Comparison of ENCODE assay signal across 24 cellular contexts in genomic region chr17:9178319-9178718, GRCh38.
"Had no signal": no experiment of that assay in that cellular context is flagged by ENCODE, and none has a peak within 500 bp of the region (broad histone marks: within the 10 kb centered on the region; RNA-seq: fewer than 3 reads in every experiment).

No MANE protein-coding gene starts in this region.

- H3K4me1 Mint-ChIP-seq: neural progenitor cell had no signal

- H3K27ac Mint-ChIP-seq: effector memory CD8-positive, alpha-beta T cell; naive B cell; natural killer cell treated with Interleukin-12 subunit alpha and Interleukin-12 subunit beta and Interleukin-15 and Interleukin-18, amount 100 ng/mL, for 72 hours; neural progenitor cell; stimulated activated naive B cell treated with anti-CD40 and anti-IgM and Interleukin-4, amounts not matched to agents 10 μg/mL and 1 μg/mL and 100 μg/mL, for 72 hours; stimulated activated naive CD8-positive, alpha-beta T cell treated with anti-CD3 and anti-CD28 coated beads, Interleukin-15, Interleukin-2, amounts not matched to agents 100 ng/mL and 50 ng/mL, for 24 hours had no signal

- H3K9me3 Mint-ChIP-seq: effector memory CD8-positive, alpha-beta T cell; natural killer cell treated with Interleukin-12 subunit alpha and Interleukin-12 subunit beta and Interleukin-15 and Interleukin-18, amount 100 ng/mL, for 72 hours; stimulated activated naive B cell treated with anti-CD40 and anti-IgM and Interleukin-4, amounts not matched to agents 10 μg/mL and 1 μg/mL and 100 μg/mL, for 72 hours; stimulated activated naive CD8-positive, alpha-beta T cell treated with anti-CD3 and anti-CD28 coated beads, Interleukin-15, Interleukin-2, amounts not matched to agents 100 ng/mL and 50 ng/mL, for 24 hours had no signal

- H3K4me1 ChIP-seq: pancreas had no signal

- ATAC-seq: effector memory CD8-positive, alpha-beta T cell; heart left ventricle; left ventricle myocardium superior; lower lobe of right lung; mucosa of descending colon; natural killer cell treated with Interleukin-12 subunit alpha and Interleukin-12 subunit beta and Interleukin-15 and Interleukin-18, amount 100 ng/mL, for 72 hours; pancreas; stimulated activated naive B cell treated with anti-CD40 and anti-IgM and Interleukin-4, amounts not matched to agents 10 μg/mL and 1 μg/mL and 100 μg/mL, for 72 hours had no signal

- H3K27me3 ChIP-seq: heart left ventricle, neural progenitor cell, pancreas, vagina had no signal

- H3K4me3 ChIP-seq: heart left ventricle, lower lobe of right lung, mucosa of descending colon, neural progenitor cell, pancreas, skin epidermis, vagina had no signal

- H3K4me3 Mint-ChIP-seq: effector memory CD8-positive, alpha-beta T cell; naive B cell; natural killer cell treated with Interleukin-12 subunit alpha and Interleukin-12 subunit beta and Interleukin-15 and Interleukin-18, amount 100 ng/mL, for 72 hours; neural progenitor cell; stimulated activated naive B cell treated with anti-CD40 and anti-IgM and Interleukin-4, amounts not matched to agents 10 μg/mL and 1 μg/mL and 100 μg/mL, for 72 hours; stimulated activated naive CD8-positive, alpha-beta T cell treated with anti-CD3 and anti-CD28 coated beads, Interleukin-15, Interleukin-2, amounts not matched to agents 100 ng/mL and 50 ng/mL, for 24 hours had no signal

- H3K27me3 Mint-ChIP-seq: naive B cell; natural killer cell treated with Interleukin-12 subunit alpha and Interleukin-12 subunit beta and Interleukin-15 and Interleukin-18, amount 100 ng/mL, for 72 hours; stimulated activated naive B cell treated with anti-CD40 and anti-IgM and Interleukin-4, amounts not matched to agents 10 μg/mL and 1 μg/mL and 100 μg/mL, for 72 hours; stimulated activated naive CD8-positive, alpha-beta T cell treated with anti-CD3 and anti-CD28 coated beads, Interleukin-15, Interleukin-2, amounts not matched to agents 100 ng/mL and 50 ng/mL, for 24 hours had no signal

- H3K9ac ChIP-seq: neural progenitor cell had no signal

- DNase-seq: caudate nucleus; cerebellar nuclear complex; cortex of kidney; effector memory CD8-positive, alpha-beta T cell; erythroblast; heart left ventricle; hippocampal formation; kidney glomerular epithelial cell; left colon; left ventricle myocardium superior; lower lobe of right lung; mucosa of descending colon; naive B cell; nucleus accumbens; pancreas; stimulated activated CD4-positive, alpha-beta T cell treated with anti-CD3 and anti-CD28 coated beads, Interleukin-15, amount 100 ng/mL, for 24 hours; stimulated activated CD4-positive, alpha-beta T cell treated with anti-CD3 and anti-CD28 coated beads, Interleukin-2, amount 100 ng/mL, for 48 hours; stimulated activated naive B cell treated with anti-CD40 and anti-IgM and Interleukin-4, amounts not matched to agents 10 μg/mL and 1 μg/mL and 100 μg/mL, for 72 hours; trophoblast cell had no signal

- H3K36me3 ChIP-seq: heart left ventricle, lower lobe of right lung, neural progenitor cell, pancreas, vagina had no signal

- H3K27ac ChIP-seq: heart left ventricle, lower lobe of right lung, neural progenitor cell, pancreas, skin epidermis, vagina had no signal

- H3K36me3 Mint-ChIP-seq: naive B cell; natural killer cell treated with Interleukin-12 subunit alpha and Interleukin-12 subunit beta and Interleukin-15 and Interleukin-18, amount 100 ng/mL, for 72 hours; neural progenitor cell; stimulated activated naive B cell treated with anti-CD40 and anti-IgM and Interleukin-4, amounts not matched to agents 10 μg/mL and 1 μg/mL and 100 μg/mL, for 72 hours had no signal

- H3K9me3 ChIP-seq: mucosa of descending colon, pancreas, vagina had no signal
